Comparison of ENCODE assay signal across 25 cellular contexts in the genomic region with DNA sequence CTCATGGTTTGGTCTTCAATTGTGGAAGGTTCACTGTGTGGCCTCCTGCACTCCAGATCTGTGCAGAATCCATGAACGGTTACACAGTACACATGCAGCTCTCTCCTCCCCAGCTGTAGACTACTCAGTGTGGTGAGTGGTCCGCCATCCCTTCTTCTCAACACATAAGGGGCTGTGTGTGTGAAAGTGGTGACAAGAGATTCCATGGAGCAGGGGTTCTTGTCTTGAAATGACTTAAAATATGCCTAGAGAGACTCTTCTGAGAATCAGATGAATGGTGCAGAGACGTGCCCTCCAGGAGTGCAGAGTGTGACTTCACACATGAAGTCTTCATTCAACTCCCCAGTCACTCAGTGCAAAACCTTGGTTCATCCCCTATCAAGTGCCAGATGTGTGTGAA.
"Had no signal": no experiment of that assay in that cellular context is flagged by ENCODE, and none has a peak within 500 bp of the region (broad histone marks: within the 10 kb centered on the region; RNA-seq: fewer than 3 reads in every experiment).

No MANE protein-coding gene starts in this region.

- DNase-seq: activated CD4-positive, alpha-beta memory T cell treated with anti-CD3 and anti-CD28 coated beads for 36 hours; activated CD4-positive, alpha-beta T cell treated with anti-CD3 and anti-CD28 coated beads for 36 hours; activated CD4-positive, alpha-beta T cell treated with anti-CD3 and anti-CD28 coated beads, Interleukin-2, amount 10 ng/mL, durations not matched to agents 24 days and 14 days; activated CD4-positive, CD25-positive, alpha-beta regulatory T cell; activated CD4-positive, CD25-positive, alpha-beta regulatory T cell treated with anti-CD3 and anti-CD28 coated beads, Interleukin-2, amount 50 U/mL, for 72 hours; activated CD8-positive, alpha-beta memory T cell treated with anti-CD3 and anti-CD28 coated beads, Interleukin-2, amount 10 ng/mL, durations not matched to agents 7 days and 5 days; activated CD8-positive, alpha-beta memory T cell treated with anti-CD3 and anti-CD28 coated beads, Interleukin-2, amount 50 U/mL, for 4 hours; activated CD8-positive, alpha-beta T cell treated with anti-CD3 and anti-CD28 coated beads, Interleukin-2, amount 10 ng/mL, durations not matched to agents 7 days and 5 days; activated gamma-delta T cell; activated naive CD4-positive, alpha-beta T cell treated with anti-CD3 and anti-CD28 coated beads, Interleukin-2, amount 50 U/mL, for 16 hours; activated naive CD4-positive, alpha-beta T cell treated with Interleukin-2 at 50 U/mL for 16 hours; activated T-cell treated with anti-CD3 and anti-CD28 coated beads, Interleukin-2, amount 50 U/mL, for 1 hour; activated T-cell treated with anti-CD3 and anti-CD28 coated beads, Interleukin-2, amount 50 U/mL, for 48 hours; amniotic stem cell; anterior cingulate cortex; body of pancreas; caudate nucleus; dorsolateral prefrontal cortex; effector memory CD4-positive, alpha-beta T cell; endodermal cell; erythroblast; esophagus squamous epithelium; foreskin melanocyte; T-helper 2 cell had no signal

- H3K9me3 ChIP-seq: body of pancreas, esophagus squamous epithelium, gastroesophageal sphincter had no signal

- H3K36me3 ChIP-seq: esophagus squamous epithelium, gastroesophageal sphincter had no signal

- H3K4me3 ChIP-seq: body of pancreas, dorsolateral prefrontal cortex, esophagus squamous epithelium, gastroesophageal sphincter had no signal

- H3K4me1 ChIP-seq: body of pancreas, esophagus squamous epithelium, gastroesophageal sphincter had no signal

- H3K27ac ChIP-seq: body of pancreas, dorsolateral prefrontal cortex, esophagus squamous epithelium, gastroesophageal sphincter had no signal

- H3K27me3 ChIP-seq: body of pancreas, dorsolateral prefrontal cortex had no signal
